In the genomic region with DNA sequence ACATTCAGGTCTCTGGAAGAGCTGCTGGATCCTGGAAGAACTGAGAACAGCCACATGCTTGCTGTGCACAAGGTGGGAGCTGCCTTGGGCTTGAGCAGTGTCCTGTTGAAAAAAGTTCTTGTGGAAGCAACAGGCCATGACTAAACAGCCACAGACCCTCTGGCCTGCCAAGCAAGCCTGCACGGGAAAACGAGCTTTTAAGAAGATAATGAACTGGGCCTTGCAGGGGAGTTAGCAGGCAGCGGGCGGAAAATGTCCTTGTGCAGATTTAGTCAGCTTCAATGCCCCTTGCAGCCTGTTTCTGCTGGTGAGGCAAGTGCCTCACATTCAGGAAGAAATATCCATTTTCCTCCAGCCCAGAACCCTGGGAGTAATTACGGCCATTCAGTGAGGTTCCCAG, we compare ENCODE assay signal across 19 cellular contexts.
"Had no signal": no experiment of that assay in that cellular context is flagged by ENCODE, and none has a peak within 500 bp of the region (broad histone marks: within the 10 kb centered on the region; RNA-seq: fewer than 3 reads in every experiment).

No MANE protein-coding gene starts in this region.

- H3K36me3 Mint-ChIP-seq: memory B cell, natural killer cell, type B pancreatic cell had no signal

- DNase-seq: effector CD8-positive, alpha-beta T cell; endodermal cell; foreskin fibroblast; gastrocnemius medialis; natural killer cell; stimulated activated CD4-positive, alpha-beta T cell treated with anti-CD3 and anti-CD28 coated beads, Interleukin-12 subunit alpha, Interleukin-12 subunit beta, amount 100 ng/mL, for 4 hours; stimulated activated CD4-positive, alpha-beta T cell treated with anti-CD3 and anti-CD28 coated beads, Interleukin-1b, Interleukin-23, amount 100 ng/mL, for 48 hours; stimulated activated CD4-positive, alpha-beta T cell treated with anti-CD3 and anti-CD28 coated beads, Interleukin-4, amount 100 ng/mL, for 1 hour; stimulated activated CD8-positive, alpha-beta memory T cell treated with anti-CD3 and anti-CD28 coated beads, Interleukin-4, amount 100 ng/mL, for 48 hours; stimulated activated naive CD4-positive, alpha-beta T cell; stimulated activated naive CD8-positive, alpha-beta T cell treated with anti-CD3 and anti-CD28 coated beads, Interleukin-15, amount 100 ng/mL, for 72 hours; tibial artery had no signal

- ATAC-seq: esophagus mucosa; gastrocnemius medialis; left lobe of liver; natural killer cell; sciatic nerve; stimulated activated naive CD8-positive, alpha-beta T cell treated with anti-CD3 and anti-CD28 coated beads, Interleukin-15, amount 100 ng/mL, for 72 hours had no signal

- H3K27ac Mint-ChIP-seq: endodermal cell; memory B cell; natural killer cell; progenitor cell of endocrine pancreas; stimulated activated naive CD8-positive, alpha-beta T cell treated with anti-CD3 and anti-CD28 coated beads, Interleukin-15, amount 100 ng/mL, for 72 hours; type B pancreatic cell had no signal

- H3K9me3 Mint-ChIP-seq: natural killer cell; stimulated activated naive CD8-positive, alpha-beta T cell treated with anti-CD3 and anti-CD28 coated beads, Interleukin-15, amount 100 ng/mL, for 72 hours had no signal

- H3K4me1 Mint-ChIP-seq: endodermal cell; memory B cell; stimulated activated naive CD8-positive, alpha-beta T cell treated with anti-CD3 and anti-CD28 coated beads, Interleukin-15, amount 100 ng/mL, for 72 hours had no signal

- H3K4me3 Mint-ChIP-seq: endodermal cell; memory B cell; natural killer cell; neural crest cell; stimulated activated naive CD8-positive, alpha-beta T cell treated with anti-CD3 and anti-CD28 coated beads, Interleukin-15, amount 100 ng/mL, for 72 hours; type B pancreatic cell had no signal
